18 cellular contexts compared by ENCODE assay signal in the genomic region with DNA sequence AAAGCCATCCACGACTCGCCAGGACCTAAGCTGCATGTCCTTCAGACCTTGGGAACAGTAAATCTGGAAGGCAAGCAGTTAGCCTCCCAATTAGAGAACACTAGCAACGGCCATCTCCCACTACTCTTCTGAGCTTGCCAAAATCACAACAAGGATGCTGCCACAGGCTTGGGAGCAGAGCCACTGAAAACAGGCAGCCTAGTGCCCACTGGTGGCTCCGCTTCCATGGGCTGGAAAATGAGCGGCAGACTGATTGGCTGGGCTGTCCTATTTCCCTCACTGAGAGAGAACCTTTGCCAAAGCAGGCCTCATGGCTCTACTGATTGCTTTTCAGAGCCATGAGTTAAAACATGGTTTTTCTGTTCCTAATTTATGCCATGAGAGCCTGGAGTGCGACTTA.
DNase-seq lines count a peak whose midpoint lies in the region; ATAC-seq and TF ChIP-seq lines count a peak whose summit lies in the region.
"Had no signal": no experiment of that assay in that cellular context is flagged by ENCODE, and none has a peak within 500 bp of the region (broad histone marks: within the 10 kb centered on the region; RNA-seq: fewer than 3 reads in every experiment).

No MANE protein-coding gene starts in this region.

- TF ChIP-seq CTCF in ascending aorta (IDR thresholded peaks at IDR 0.05) (peak in 2 of 3 experiments; percentile 30 to 55), nephron progenitor cell (IDR thresholded peaks at IDR 0.05) (no peak)

- H3K36me3 Mint-ChIP-seq in nephron progenitor cell (ENCODE audit: low read depth): no peaks in the 10 kb centered on the region
- peaks cover 9% of the 10 kb centered on the region for H3K36me3 Mint-ChIP-seq in stimulated activated memory B cell treated with anti-CD40 and anti-IgM and Interleukin-4, amounts not matched to agents 10 μg/mL and 1 μg/mL and 100 μg/mL, for 72 hours
- H3K36me3 Mint-ChIP-seq: memory B cell had no signal

- DNase-seq in EH (ENCODE audit: low read depth) (peak; percentile 15), ascending aorta (ENCODE audit: low spot score in 2 of 2) (no peak), head of caudate nucleus (peak in 29 of 42 donors; percentile 12 to 58 (median 23)), nephron progenitor cell (no peak), NCI-H345 treated with DMSO at 0.1 percent for 48 hours (lab: John Stamatoyannopoulos, UW; ENCODE audit: unreplicated experiment) (no peak)
- DNase-seq in activated effector memory CD4-positive, alpha-beta T cell treated with anti-CD3 and anti-CD28 coated beads, Interleukin-2, amount 50 U/mL, for 16 hours: no peak
- DNase-seq: DMS53; NCI-H1048; NCI-H345; OCI-M1; stimulated activated naive CD4-positive, alpha-beta T cell treated with Interleukin-2 at 50 U/mL for 16 hours had no signal

- H3K36me3 ChIP-seq in ascending aorta: no peaks in the 10 kb centered on the region
- H3K36me3 ChIP-seq: BLaER1 had no signal

- no peak for ATAC-seq in stimulated activated memory B cell treated with anti-CD40 and anti-IgM and Interleukin-4, amounts not matched to agents 10 μg/mL and 1 μg/mL and 100 μg/mL, for 72 hours
- ATAC-seq in GM21390 (IDR thresholded peaks at IDR 0.05; ENCODE audit: unreplicated experiment): no peak

- H3K27me3 Mint-ChIP-seq in nephron progenitor cell (ENCODE audit: low read depth, poor library complexity): no peaks in the 10 kb centered on the region
- H3K27me3 Mint-ChIP-seq in stimulated activated memory B cell treated with anti-CD40 and anti-IgM and Interleukin-4, amounts not matched to agents 10 μg/mL and 1 μg/mL and 100 μg/mL, for 72 hours: no peaks in the 10 kb centered on the region
- H3K27me3 Mint-ChIP-seq: memory B cell had no signal

- intact Hi-C loops in ascending aorta (cut with DNase I): loop anchor here (2.0 kb wide), 2 partner anchors 222 to 308 kb away; no protein-coding TSS in a partner anchor
- intact Hi-C loops in head of caudate nucleus (cut with DNase I): no loop called here

- H3K4me1 ChIP-seq in ascending aorta: peaks cover 0 to 12% of the 10 kb centered on the region in 2 donors
- H3K4me1 ChIP-seq: BLaER1 had no signal

- peak overlapping the region in 1 of 2 donors; percentile 33 for H3K4me3 ChIP-seq in ascending aorta
- H3K4me3 ChIP-seq: BLaER1, SK-N-MC, skin epidermis had no signal

- H3K4me3 Mint-ChIP-seq in nephron progenitor cell: no peak overlapping the region
- no peak overlapping the region for H3K4me3 Mint-ChIP-seq in stimulated activated memory B cell treated with anti-CD40 and anti-IgM and Interleukin-4, amounts not matched to agents 10 μg/mL and 1 μg/mL and 100 μg/mL, for 72 hours
- H3K4me3 Mint-ChIP-seq: memory B cell had no signal

- peaks cover 16% of the 10 kb centered on the region for H3K9me3 Mint-ChIP-seq in nephron progenitor cell
- peaks cover 3% of the 10 kb centered on the region for H3K9me3 Mint-ChIP-seq in stimulated activated memory B cell treated with anti-CD40 and anti-IgM and Interleukin-4, amounts not matched to agents 10 μg/mL and 1 μg/mL and 100 μg/mL, for 72 hours
- H3K9me3 Mint-ChIP-seq: memory B cell had no signal

- H3K27me3 ChIP-seq in ascending aorta: no peaks in the 10 kb centered on the region
- H3K27me3 ChIP-seq: BLaER1, dorsolateral prefrontal cortex had no signal

- no peaks in the 10 kb centered on the region for H3K9me3 ChIP-seq in ascending aorta
- H3K9me3 ChIP-seq: BLaER1 had no signal

- H3K27ac Mint-ChIP-seq in nephron progenitor cell: peak overlapping the region; percentile 81
- no peak overlapping the region for H3K27ac Mint-ChIP-seq in stimulated activated memory B cell treated with anti-CD40 and anti-IgM and Interleukin-4, amounts not matched to agents 10 μg/mL and 1 μg/mL and 100 μg/mL, for 72 hours
- H3K27ac Mint-ChIP-seq: memory B cell had no signal

- no peak overlapping the region for H3K27ac ChIP-seq in ascending aorta
- H3K27ac ChIP-seq: BLaER1, dorsolateral prefrontal cortex, SK-N-MC, skin epidermis had no signal

- H3K4me1 Mint-ChIP-seq in nephron progenitor cell: peaks cover 40% of the 10 kb centered on the region
- H3K4me1 Mint-ChIP-seq in stimulated activated memory B cell treated with anti-CD40 and anti-IgM and Interleukin-4, amounts not matched to agents 10 μg/mL and 1 μg/mL and 100 μg/mL, for 72 hours: no peaks in the 10 kb centered on the region

Comparison
In these comparisons a context has a peak if more than half of its experiments do, and no peak if none do; other contexts are left out.
1. DNase-seq: peak in EH (single experiment) and head of caudate nucleus (29 of 42); none in ascending aorta (0 of 2), nephron progenitor cell (single experiment), NCI-H345 treated with DMSO at 0.1 percent for 48 hours (single experiment) and activated effector memory CD4-positive, alpha-beta T cell treated with anti-CD3 and anti-CD28 coated beads, Interleukin-2, amount 50 U/mL, for 16 hours (single experiment).